ENCODE assay signal across 8 cellular contexts in the genomic region with DNA sequence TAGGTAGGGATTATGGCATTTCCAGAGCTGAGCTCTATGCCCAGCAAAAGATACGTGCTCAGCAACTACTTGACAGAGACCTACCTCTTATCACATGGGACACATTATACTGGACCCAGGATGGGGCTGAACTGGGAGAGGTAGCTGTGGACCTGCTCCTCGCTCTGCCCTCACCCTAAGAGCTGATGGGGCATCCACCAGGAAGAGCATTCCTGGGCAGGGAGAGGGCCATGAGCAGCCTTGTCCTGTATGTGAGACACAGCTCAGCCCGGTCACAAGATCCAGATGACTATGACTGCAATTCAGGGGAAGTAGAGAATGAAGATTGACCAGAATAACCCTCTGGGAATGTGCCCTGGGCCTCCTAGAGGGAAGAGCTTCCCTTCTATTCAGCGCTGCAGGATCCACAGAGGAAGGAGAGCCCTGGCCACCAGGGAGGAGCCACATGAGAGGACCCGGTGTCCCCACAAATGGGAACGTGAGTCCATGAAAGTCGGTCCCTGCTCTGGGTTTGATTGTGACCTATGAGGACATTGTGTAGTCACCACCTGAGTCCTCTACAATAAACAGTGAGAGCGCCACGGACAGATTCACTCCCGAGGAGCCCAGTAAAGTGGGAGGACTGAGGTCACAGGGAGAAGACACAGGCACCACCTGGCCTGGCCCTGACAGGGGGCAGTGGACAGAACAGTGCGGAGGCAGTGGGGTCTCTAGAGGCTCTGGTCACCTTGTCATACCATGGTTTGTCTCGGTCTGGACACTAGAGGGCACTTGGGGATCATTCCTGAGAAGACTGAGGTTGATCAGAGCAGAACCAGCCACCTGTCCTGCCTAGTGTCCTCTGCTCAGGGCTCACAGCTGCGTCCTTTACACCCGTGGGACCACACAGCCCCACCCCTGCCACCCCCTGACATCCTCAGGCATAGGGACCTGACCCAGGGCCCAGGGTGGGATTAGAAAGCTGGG.
DNase-seq lines count a peak whose midpoint lies in the region; TF ChIP-seq lines count a peak whose summit lies in the region.

No MANE protein-coding gene starts in this region.

- H3K9me3 ChIP-seq in WERI-Rb-1 (ENCODE audit: severe bottlenecking) = peaks cover 5% of the 10 kb centered on the region
- H3K9me3 ChIP-seq in effector memory CD4-positive, alpha-beta T cell (ENCODE audit: control insufficient read depth, low read length) = no peaks in the 10 kb centered on the region

- peak; percentile 90 for TF ChIP-seq CTCF in WERI-Rb-1 (IDR thresholded peaks at IDR 0.05; ENCODE audit: low read depth, low read length)

- H3K27me3 ChIP-seq in WERI-Rb-1 (ENCODE audit: insufficient read depth, low read depth, severe bottlenecking) = no peaks in the 10 kb centered on the region
- no peaks in the 10 kb centered on the region for H3K27me3 ChIP-seq in effector memory CD4-positive, alpha-beta T cell (replicated peaks; ENCODE audit: control insufficient read depth, insufficient read depth, low read length, poor library complexity, severe bottlenecking)

- DNase-seq in NCI-H510A treated with DMSO at 0.1 percent for 48 hours (lab: John Stamatoyannopoulos, UW) (peak; percentile 26), NCI-H510A (lab: John Stamatoyannopoulos, UW) (no peak), LoVo (ENCODE audit: low spot score) (peak; percentile 25), WERI-Rb-1 (peak; percentile 80), islet precursor cell (peak; percentile 77), SIG-M5 (lab: John Stamatoyannopoulos, UW) (no peak)
- DNase-seq in NK-92 treated with Interleukin-12 subunit alpha and Interleukin-12 subunit beta, amount 100 ng/mL, for 24 hours (lab: John Stamatoyannopoulos, UW) = no peak
- no peak for DNase-seq in effector memory CD4-positive, alpha-beta T cell

- no peaks in the 10 kb centered on the region for H3K36me3 ChIP-seq in WERI-Rb-1
- no peaks in the 10 kb centered on the region for H3K36me3 ChIP-seq in effector memory CD4-positive, alpha-beta T cell (ENCODE audit: control insufficient read depth, insufficient read depth, low read length)

- H3K4me3 ChIP-seq in WERI-Rb-1 (ENCODE audit: low read depth, low read length) = peak overlapping the region; percentile 16
- no peak overlapping the region for H3K4me3 ChIP-seq in effector memory CD4-positive, alpha-beta T cell (ENCODE audit: insufficient read depth, low read depth, low read length, poor library complexity, severe bottlenecking)

- H3K27ac ChIP-seq in WERI-Rb-1 = peak overlapping the region; percentile 25
- no peak overlapping the region for H3K27ac ChIP-seq in effector memory CD4-positive, alpha-beta T cell (ENCODE audit: insufficient read depth, low read length, poor library complexity, severe bottlenecking)

- no peaks in the 10 kb centered on the region for H3K4me1 ChIP-seq in effector memory CD4-positive, alpha-beta T cell (ENCODE audit: control insufficient read depth, insufficient read depth, low read length, poor library complexity, severe bottlenecking)

Comparison
In these comparisons a context has a peak if more than half of its experiments do, and no peak if none do; other contexts are left out.
1. DNase-seq: peak in NCI-H510A treated with DMSO at 0.1 percent for 48 hours (single experiment), LoVo (single experiment), WERI-Rb-1 (single experiment) and islet precursor cell (single experiment); none in NCI-H510A (single experiment), SIG-M5 (single experiment), NK-92 treated with Interleukin-12 subunit alpha and Interleukin-12 subunit beta, amount 100 ng/mL, for 24 hours (single experiment) and effector memory CD4-positive, alpha-beta T cell (0 of 3).